In the genomic region with DNA sequence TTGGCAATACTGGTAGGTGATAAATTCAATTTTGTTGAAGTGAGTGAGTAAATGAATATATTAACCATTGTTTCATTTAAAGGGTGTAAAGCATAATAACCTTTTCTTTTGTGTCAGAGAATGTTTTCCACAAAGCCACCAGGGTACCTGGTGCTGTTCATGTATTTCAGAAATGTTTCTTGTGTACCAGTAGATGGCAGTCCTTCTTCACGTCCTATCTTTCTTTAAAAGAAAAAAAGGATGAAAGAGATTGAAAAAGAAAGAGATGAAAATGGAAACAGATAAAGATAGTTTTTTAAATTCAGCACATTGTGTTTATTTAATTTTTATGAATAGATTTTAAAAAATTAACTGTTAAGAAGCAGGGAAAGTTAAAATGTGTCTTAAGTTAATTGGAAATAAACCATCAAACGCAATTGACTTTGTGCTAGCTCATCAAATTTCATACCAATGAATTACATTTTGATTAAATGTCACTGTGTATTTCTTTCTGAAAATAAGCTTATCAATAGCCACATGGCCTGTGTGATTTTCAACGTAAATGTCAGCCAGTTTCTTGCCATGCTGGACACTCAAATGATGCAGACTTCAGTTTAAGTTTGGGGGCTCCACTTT, we compare ENCODE assay signal across 8 cellular contexts.
DNase-seq lines count a peak whose midpoint lies in the region; ATAC-seq and TF ChIP-seq lines count a peak whose summit lies in the region.

No MANE protein-coding gene starts in this region.

- no peaks in the 10 kb centered on the region for H4K20me1 ChIP-seq in DND-41 (ENCODE audit: insufficient read depth, low read length)
- H4K20me1 ChIP-seq in OCI-LY7 (ENCODE audit: insufficient read depth, low read length), result no peaks in the 10 kb centered on the region

- H2AFZ ChIP-seq in DND-41 (ENCODE audit: low read depth, low read length) (no peak overlapping the region), OCI-LY7 (ENCODE audit: low read length) (no peak overlapping the region)

- ATAC-seq in DND-41 (ENCODE audit: insufficient read depth, low read depth) (0 out of 3 replicates have a peak, but pooled peaks have one; percentile 40), HG02938 (IDR thresholded peaks at IDR 0.05; ENCODE audit: unreplicated experiment) (peak; percentile 77), thoracic aorta (ENCODE audit: insufficient number of reproducible peaks, low FRiP score, low read depth) (no peak), GM21723 (IDR thresholded peaks at IDR 0.05; ENCODE audit: unreplicated experiment) (no peak)

- no peaks in the 10 kb centered on the region for H3K9me3 Mint-ChIP-seq in activated naive CD4-positive, alpha-beta T cell treated with anti-CD3 and anti-CD28 coated beads for 36 hours

- H3K36me3 Mint-ChIP-seq in activated naive CD4-positive, alpha-beta T cell treated with anti-CD3 and anti-CD28 coated beads for 36 hours (ENCODE audit: low read depth), result no peaks in the 10 kb centered on the region

- H3K4me3 ChIP-seq in DND-41 (ENCODE audit: low read depth in 1 of 2, low read length in 2 of 2) (no peak overlapping the region), OCI-LY7 (ENCODE audit: low read depth, low read length, poor library complexity, severe bottlenecking) (no peak overlapping the region), esophagus squamous epithelium (no peak overlapping the region), thoracic aorta (no peak overlapping the region), tibial nerve (no peak overlapping the region)

- H3K4me1 ChIP-seq in DND-41 (ENCODE audit: insufficient read depth, low read length), result no peaks in the 10 kb centered on the region
- no peaks in the 10 kb centered on the region for H3K4me1 ChIP-seq in OCI-LY7 (ENCODE audit: insufficient read depth, low read length, poor library complexity, severe bottlenecking)
- no peaks in the 10 kb centered on the region for H3K4me1 ChIP-seq in esophagus squamous epithelium
- H3K4me1 ChIP-seq in thoracic aorta (ENCODE audit: control insufficient read depth in 1 of 2, low read depth in 2 of 2), result no peaks in the 10 kb centered on the region
- H3K4me1 ChIP-seq in tibial nerve, result peaks cover 0 to 7% (median 0%) of the 10 kb centered on the region in 4 donors

- intact Hi-C loops in OCI-LY7 (cut with micrococcal nuclease; ENCODE audit: unreplicated experiment), result no loop called here
- intact Hi-C loops in esophagus squamous epithelium (cut with DNase I), result no loop called here
- intact Hi-C loops in activated naive CD4-positive, alpha-beta T cell treated with anti-CD3 and anti-CD28 coated beads for 36 hours (cut with micrococcal nuclease), result loop anchor here (1.0 kb wide), 2 partner anchors 171 to 960 kb away; no protein-coding TSS in a partner anchor

- TF ChIP-seq POLR2A in esophagus squamous epithelium (IDR thresholded peaks at IDR 0.05) (no peak), tibial nerve (IDR thresholded peaks at IDR 0.05) (no peak)

- H3K4me3 Mint-ChIP-seq in activated naive CD4-positive, alpha-beta T cell treated with anti-CD3 and anti-CD28 coated beads for 36 hours, result no peak overlapping the region

- H3K9me3 ChIP-seq in DND-41 (ENCODE audit: insufficient read depth, low read length, severe bottlenecking) (no peaks in the 10 kb centered on the region), OCI-LY7 (ENCODE audit: low read length) (no peaks in the 10 kb centered on the region), esophagus squamous epithelium (no peaks in the 10 kb centered on the region), thoracic aorta (no peaks in the 10 kb centered on the region), tibial nerve (no peaks in the 10 kb centered on the region)

- TF ChIP-seq CTCF in DND-41 (IDR thresholded peaks at IDR 0.05; ENCODE audit: borderline replicate concordance, extremely low read depth, low read length, poor library complexity, severe bottlenecking) (peak; percentile 63), OCI-LY7 (conservative IDR thresholded peaks at IDR 0.05; ENCODE audit: low read length) (peak; percentile 86), esophagus squamous epithelium (IDR thresholded peaks at IDR 0.05) (peak; percentile 12 to 61 (median 27)), thoracic aorta (IDR thresholded peaks at IDR 0.05) (peak; percentile 62), tibial nerve (IDR thresholded peaks at IDR 0.05) (peak in 1 of 5 experiments; percentile 36)

- H3K27ac ChIP-seq in DND-41 (ENCODE audit: low read length) (no peak overlapping the region), OCI-LY7 (ENCODE audit: low read depth, low read length, poor library complexity, severe bottlenecking) (no peak overlapping the region), esophagus squamous epithelium (no peak overlapping the region), thoracic aorta (no peak overlapping the region), tibial nerve (no peak overlapping the region)

- H3K9me2 ChIP-seq in OCI-LY7 (ENCODE audit: insufficient read depth, low read length), result no peaks in the 10 kb centered on the region

- H3K27ac Mint-ChIP-seq in activated naive CD4-positive, alpha-beta T cell treated with anti-CD3 and anti-CD28 coated beads for 36 hours, result no peak overlapping the region

- no peaks in the 10 kb centered on the region for H3K79me2 ChIP-seq in DND-41 (ENCODE audit: insufficient read depth, low read length)
- H3K79me2 ChIP-seq in OCI-LY7 (ENCODE audit: insufficient read depth, low read depth, low read length), result no peaks in the 10 kb centered on the region

- TF ChIP-seq EP300 in tibial nerve (IDR thresholded peaks at IDR 0.05), result no peak

- H3K27me3 Mint-ChIP-seq in activated naive CD4-positive, alpha-beta T cell treated with anti-CD3 and anti-CD28 coated beads for 36 hours (ENCODE audit: low read depth), result peaks cover 7% of the 10 kb centered on the region

- H3K4me2 ChIP-seq in DND-41 (ENCODE audit: insufficient read depth, low read length), result no peak overlapping the region
- H3K4me2 ChIP-seq in OCI-LY7 (ENCODE audit: low read length), result no peak overlapping the region

- POLR2A ChIA-PET in OCI-LY7 (lab: Charles Lee), result no interaction called here

- DNase-seq in DND-41, result no peak
- peak; percentile 18 for DNase-seq in OCI-LY7 (ENCODE audit: low spot score)
- no peak for DNase-seq in esophagus squamous epithelium (lab: John Stamatoyannopoulos, UW)
- DNase-seq in thoracic aorta (ENCODE audit: low spot score), result no peak
- no peak for DNase-seq in tibial nerve (ENCODE audit: low spot score in 2 of 2)
- DNase-seq in activated naive CD4-positive, alpha-beta T cell treated with anti-CD3 and anti-CD28 coated beads for 36 hours, result no peak

- H3K27me3 ChIP-seq in DND-41 (ENCODE audit: insufficient read depth, low read length, poor library complexity) (no peaks in the 10 kb centered on the region), esophagus squamous epithelium (no peaks in the 10 kb centered on the region), thoracic aorta (replicated peaks; ENCODE audit: insufficient read depth) (no peaks in the 10 kb centered on the region), tibial nerve (no peaks in the 10 kb centered on the region)

- H3K36me3 ChIP-seq in DND-41 (ENCODE audit: insufficient read depth, low read length) (no peaks in the 10 kb centered on the region), OCI-LY7 (ENCODE audit: insufficient read depth, low read length) (no peaks in the 10 kb centered on the region), esophagus squamous epithelium (no peaks in the 10 kb centered on the region), thoracic aorta (no peaks in the 10 kb centered on the region), tibial nerve (no peaks in the 10 kb centered on the region)

- no peaks in the 10 kb centered on the region for H3K4me1 Mint-ChIP-seq in activated naive CD4-positive, alpha-beta T cell treated with anti-CD3 and anti-CD28 coated beads for 36 hours (ENCODE audit: low read depth)

- no TSS peak for BruUV-seq in OCI-LY7 (replicated peaks; lab: Mats Ljungman, UMichigan)

- CTCF ChIA-PET in OCI-LY7 (lab: Charles Lee; ENCODE audit: unreplicated experiment), result no interaction called here
- CTCF ChIA-PET in activated naive CD4-positive, alpha-beta T cell treated with anti-CD3 and anti-CD28 coated beads for 36 hours (lab: Charles Lee), result interaction anchor here (0.9 to 1.2 kb wide), 3 partner anchors 37 to 55 kb away, joined by 3 read pairs; no protein-coding TSS in a partner anchor

- H3K9ac ChIP-seq in DND-41 (ENCODE audit: low read depth, low read length), result no peak overlapping the region

- 40 to 48% methylated on average over 3 of the region's 3 CpGs for WGBS in esophagus squamous epithelium, 2 donors
- WGBS in tibial nerve, 2 donors, result 34 to 40% methylated on average over 3 of the region's 3 CpGs

Comparison
In these comparisons a context has a peak if more than half of its experiments do, and no peak if none do; other contexts are left out.
1. ATAC-seq: peak in DND-41 (single experiment) and HG02938 (single experiment); none in thoracic aorta (single experiment) and GM21723 (single experiment).